Comparison of ENCODE assay signal across 8 cellular contexts in the genomic region with DNA sequence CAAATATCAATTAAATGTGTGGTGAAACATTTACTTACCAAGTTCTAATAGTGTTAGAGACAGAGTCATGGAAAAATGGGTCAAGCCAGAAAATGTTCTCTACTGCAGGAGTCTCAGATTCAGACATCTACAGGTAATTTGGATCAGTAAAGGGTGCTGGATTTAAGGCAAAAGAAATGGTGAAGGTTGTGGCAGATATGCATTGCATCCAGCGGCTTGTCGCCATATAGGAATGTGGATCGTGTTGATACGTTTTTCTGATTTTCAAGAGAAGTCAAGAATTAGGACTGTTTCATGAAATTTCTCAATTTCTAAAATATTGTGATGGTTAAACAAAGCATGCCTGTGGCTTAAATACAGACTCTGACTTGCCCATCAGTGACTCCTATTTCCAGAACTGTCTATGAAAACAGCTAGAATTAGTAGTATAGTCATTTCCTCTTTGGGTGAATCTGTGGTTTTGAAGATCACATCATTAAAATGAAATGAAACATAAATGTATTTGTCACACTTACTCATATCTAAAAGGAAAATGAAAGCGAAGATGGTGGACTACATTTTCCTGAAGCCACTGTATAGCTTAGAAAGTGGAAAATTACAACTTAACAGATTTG.
DNase-seq lines count a peak whose midpoint lies in the region; ATAC-seq, FAIRE-seq and TF ChIP-seq lines count a peak whose summit lies in the region.

No MANE protein-coding gene starts in this region.

- no peaks in the 10 kb centered on the region for H3K27me3 ChIP-seq in endothelial cell of umbilical vein (ENCODE audit: control insufficient read depth in 2 of 2, insufficient read depth in 2 of 2, low read length in 2 of 2)

- no peak overlapping the region for H3K9ac ChIP-seq in endothelial cell of umbilical vein (replicated peaks; ENCODE audit: extremely low read depth, insufficient read depth, low read length)

- intact Hi-C loops in endothelial cell of umbilical vein (cut with micrococcal nuclease): loop anchor here (1.0 to 5.0 kb wide), 3 partner anchors 16 to 111 kb away; partner anchors contain the start of gene VEGFC

- no peaks in the 10 kb centered on the region for H4K20me1 ChIP-seq in endothelial cell of umbilical vein (replicated peaks; ENCODE audit: control insufficient read depth, extremely low read depth, insufficient read depth, low read length)

- peak; percentile 35 for FAIRE-seq in endothelial cell of umbilical vein (lab: Jason Lieb, UNC)

- no peaks in the 10 kb centered on the region for H3K79me2 ChIP-seq in endothelial cell of umbilical vein (ENCODE audit: control insufficient read depth, insufficient read depth, low read length)

- peak overlapping the region; percentile 55 for H3K27ac ChIP-seq in endothelial cell of umbilical vein (ENCODE audit: insufficient read depth, low read depth, low read length)

- DNase-seq in GM04503 (ENCODE audit: low read depth) (peak; percentile 92), endothelial cell of umbilical vein (ENCODE audit: low read depth, low spot score) (peak; percentile 57), midbrain (lab: John Stamatoyannopoulos, UW) (no peak), NCI-H2227 (lab: John Stamatoyannopoulos, UW; ENCODE audit: unreplicated experiment) (no peak), activated T-cell treated with anti-CD3 and anti-CD28 coated beads for 4 hours (no peak), SHP77 (lab: John Stamatoyannopoulos, UW) (no peak)

- H3K9me1 ChIP-seq in endothelial cell of umbilical vein (replicated peaks; ENCODE audit: control insufficient read depth, extremely low read depth, insufficient read depth, low read length): no peaks in the 10 kb centered on the region

- TF ChIP-seq CTCF in endothelial cell of umbilical vein (IDR thresholded peaks at IDR 0.05; ENCODE audit: extremely low read depth in 1 of 2, insufficient read depth in 1 of 2, low read depth in 1 of 2, low read length in 2 of 2): no peak

- CTCF ChIA-PET in endothelial cell of umbilical vein (lab: Charles Lee): interaction anchor here (0.7 to 3.0 kb wide), 8 partner anchors 9 to 436 kb away, joined by 3 to 25 read pairs (median 3); partner anchors contain the start of gene VEGFC

- ATAC-seq in GM21526 (IDR thresholded peaks at IDR 0.05; ENCODE audit: low FRiP score, unreplicated experiment) (peak; percentile 90), HG03575 (IDR thresholded peaks at IDR 0.05; ENCODE audit: extremely low read depth, insufficient number of reproducible peaks, low FRiP score, unreplicated experiment) (peak; percentile 99)

- TF ChIP-seq POLR2A in endothelial cell of umbilical vein (IDR thresholded peaks at IDR 0.05; ENCODE audit: low read depth, low read length): no peak

- peak overlapping the region; percentile 49 for H2AFZ ChIP-seq in endothelial cell of umbilical vein (ENCODE audit: low read depth, low read length)

- peaks cover 15% of the 10 kb centered on the region for H3K4me1 ChIP-seq in endothelial cell of umbilical vein (ENCODE audit: control insufficient read depth, extremely low read depth, insufficient read depth, low read length)

- BruUV-seq in endothelial cell of umbilical vein (replicated peaks; lab: Mats Ljungman, UMichigan): TSS peak; percentile 72

- dilution Hi-C loops in endothelial cell of umbilical vein (cut with MboI; ENCODE audit: extremely low pct_ligation_motif_present, low sequenced_read_pairs): no loop called here

- POLR2A ChIA-PET in endothelial cell of umbilical vein (lab: Charles Lee): no interaction called here

- H3K9me3 ChIP-seq in endothelial cell of umbilical vein (replicated peaks; ENCODE audit: control insufficient read depth, insufficient read depth, low read length): no peaks in the 10 kb centered on the region

- no peaks in the 10 kb centered on the region for H3K36me3 ChIP-seq in endothelial cell of umbilical vein (ENCODE audit: control insufficient read depth in 2 of 2, extremely low read depth in 1 of 2, insufficient read depth in 2 of 2, low read length in 2 of 2)

- H3K4me2 ChIP-seq in endothelial cell of umbilical vein (ENCODE audit: insufficient read depth, low read length): peak overlapping the region; percentile 86

- H3K4me3 ChIP-seq in endothelial cell of umbilical vein (replicated peaks in 1 of 3; ENCODE audit: insufficient read depth in 1 of 3, low read depth in 1 of 3, low read length in 3 of 3): no peak overlapping the region

TF ChIP-seq in endothelial cell of umbilical vein, 7 proteins besides CTCF, POLR2A, EP300 and RAD21:
- TF ChIP-seq FOS (IDR thresholded peaks at IDR 0.05; ENCODE audit: borderline replicate concordance, insufficient read depth, low read length) (peak; percentile 79), POLR2AphosphoS5 (IDR thresholded peaks at IDR 0.05; ENCODE audit: insufficient read depth, low read depth, low read length) (no peak)

Comparison
In these comparisons a context has a peak if more than half of its experiments do, and no peak if none do; other contexts are left out.
1. DNase-seq: peak in GM04503 (single experiment) and endothelial cell of umbilical vein (single experiment); none in midbrain (single experiment), NCI-H2227 (single experiment), activated T-cell treated with anti-CD3 and anti-CD28 coated beads for 4 hours (single experiment) and SHP77 (0 of 2).